8 cellular contexts compared by ENCODE assay signal in genomic region chrX:53072418-53073114, GRCh38. TPM values are rescaled to one million over a fixed set of nuclear protein-coding genes. Genes with fewer than 3 reads are reported as not detected.
A peak's percentile ranks its signal among the peaks of the same experiment; 100 is the strongest.
DNase-seq lines count a peak whose midpoint lies in the region; ATAC-seq lines count a peak whose summit lies in the region.

No MANE protein-coding gene starts in this region.

- H3K36me3 ChIP-seq in ACC112 (ENCODE audit: insufficient read depth, low read length) = no peaks in the 10 kb centered on the region

- ATAC-seq in GM21528 (IDR thresholded peaks at IDR 0.05; ENCODE audit: low FRiP score, unreplicated experiment) = peak; percentile 37
- ATAC-seq in GM19397 (IDR thresholded peaks at IDR 0.05; ENCODE audit: unreplicated experiment) = no peak

- H3K27me3 Mint-ChIP-seq in activated CD4-positive, alpha-beta memory T cell treated with anti-CD3 and anti-CD28 coated beads for 36 hours = peaks cover 1% of the 10 kb centered on the region

- no peaks in the 10 kb centered on the region for H3K79me2 ChIP-seq in ACC112 (ENCODE audit: control insufficient read depth, insufficient read depth, low read length, unreplicated experiment)

- peaks cover 13% of the 10 kb centered on the region for H3K4me1 Mint-ChIP-seq in activated CD4-positive, alpha-beta memory T cell treated with anti-CD3 and anti-CD28 coated beads for 36 hours (ENCODE audit: low read depth)

- H3K27ac ChIP-seq in ACC112 (ENCODE audit: low read depth, low read length) = peak overlapping the region; percentile 12; the same call in 1 of the 2 replicates

- CTCF ChIA-PET in activated CD4-positive, alpha-beta memory T cell treated with anti-CD3 and anti-CD28 coated beads for 36 hours (lab: Charles Lee) = interaction anchor here (0.6 to 2.4 kb wide), 5 partner anchors 10 to 241 kb away, joined by 3 to 12 read pairs (median 3); no protein-coding TSS in a partner anchor

- no peaks in the 10 kb centered on the region for H3K36me3 Mint-ChIP-seq in activated CD4-positive, alpha-beta memory T cell treated with anti-CD3 and anti-CD28 coated beads for 36 hours

- intact Hi-C loops in activated CD4-positive, alpha-beta memory T cell treated with anti-CD3 and anti-CD28 coated beads for 36 hours (cut with micrococcal nuclease) = no loop called here

- no peak overlapping the region for H2AFZ ChIP-seq in ACC112 (ENCODE audit: low read length, unreplicated experiment)

- DNase-seq in activated CD4-positive, alpha-beta memory T cell treated with anti-CD3 and anti-CD28 coated beads for 36 hours = no peak
- DNase-seq in mesenteric fat pad (ENCODE audit: low spot score) = peak; percentile 73
- DNase-seq in SKM-1 (lab: John Stamatoyannopoulos, UW; ENCODE audit: unreplicated experiment) = no peak
- no peak for DNase-seq in HUDEP-2 (lab: John Stamatoyannopoulos, UW; ENCODE audit: unreplicated experiment in 76 of 76)
- no peak for DNase-seq in NCI-H2029 treated with DMSO at 0.1 percent for 48 hours (lab: John Stamatoyannopoulos, UW)

- H3K4me3 ChIP-seq in ACC112 (ENCODE audit: low read depth, low read length) = peak overlapping the region; percentile 76

- peak overlapping the region; percentile 82 for H3K4me3 Mint-ChIP-seq in activated CD4-positive, alpha-beta memory T cell treated with anti-CD3 and anti-CD28 coated beads for 36 hours

- H3K27ac Mint-ChIP-seq in activated CD4-positive, alpha-beta memory T cell treated with anti-CD3 and anti-CD28 coated beads for 36 hours = peak overlapping the region; percentile 69

- H3K9me3 Mint-ChIP-seq in activated CD4-positive, alpha-beta memory T cell treated with anti-CD3 and anti-CD28 coated beads for 36 hours = no peaks in the 10 kb centered on the region

- POLR2A ChIA-PET in activated CD4-positive, alpha-beta memory T cell treated with anti-CD3 and anti-CD28 coated beads for 36 hours (lab: Charles Lee) = interaction anchor here (2.7 kb wide), 1 partner anchor 10 kb away, joined by 17 read pairs; the partner anchor contains the start of gene TSPYL2

- no peaks in the 10 kb centered on the region for H3K4me1 ChIP-seq in ACC112 (ENCODE audit: control insufficient read depth, insufficient read depth, low read length, unreplicated experiment)

- H3K27me3 ChIP-seq in ACC112 (ENCODE audit: insufficient read depth, low read length) = no peaks in the 10 kb centered on the region

RNA-seq across cellular contexts. Expression of gene TSPYL2, which starts 9.6 kb away (rescaled TPM):
- total RNA-seq in activated CD4-positive, alpha-beta memory T cell treated with anti-CD3 and anti-CD28 coated beads for 36 hours = 10 to 100 TPM; 70.6 to 72.8 TPM
- total RNA-seq in mesenteric fat pad = 33.8 TPM

RNA-seq across cellular contexts. Expression of gene KANTR, which starts 21.4 kb away (rescaled TPM):
- total RNA-seq in activated CD4-positive, alpha-beta memory T cell treated with anti-CD3 and anti-CD28 coated beads for 36 hours = 1 to 10 TPM; 5.9 to 6.4 TPM
- 10.2 TPM for total RNA-seq in mesenteric fat pad

RNA-seq across cellular contexts. Expression of gene GPR173, which starts 24.0 kb away (rescaled TPM):
- not detected for total RNA-seq in activated CD4-positive, alpha-beta memory T cell treated with anti-CD3 and anti-CD28 coated beads for 36 hours
- 1.9 TPM for total RNA-seq in mesenteric fat pad
